In genomic region chr5:178838695-178839318, GRCh38 we compare ENCODE assay signal across 8 cellular contexts. TPM values are rescaled to one million over a fixed set of nuclear protein-coding genes. Genes with fewer than 3 reads are reported as not detected.
A peak's percentile ranks its signal among the peaks of the same experiment; 100 is the strongest.
DNase-seq lines count a peak whose midpoint lies in the region; ATAC-seq and TF ChIP-seq lines count a peak whose summit lies in the region.
"Not testable (repeated sequence)": the region's sequence is repeated elsewhere in the genome, so short reads cannot be mapped to it uniquely, and the experiment has no call there.
"Had no signal": no experiment of that assay in that cellular context is flagged by ENCODE, and none has a peak within 500 bp of the region (broad histone marks: within the 10 kb centered on the region; RNA-seq: fewer than 3 reads in every experiment).

No MANE protein-coding gene starts in this region.

- WGBS in trophoblast cell (ENCODE audit: extremely low coverage, insufficient coverage, insufficient read length): no CpG with 5 or more reads among the region's 28 CpGs

- not testable (repeated sequence) for H3K4me1 ChIP-seq in iPS-20b (ENCODE audit: insufficient read depth, low read length); trophoblast cell (ENCODE audit: control insufficient read depth in 1 of 2, insufficient read depth in 2 of 2, low read length in 2 of 2); upper lobe of right lung

- not testable (repeated sequence) for H3K9me3 ChIP-seq in iPS-20b (ENCODE audit: insufficient read depth, low read depth, low read length); upper lobe of right lung
- H3K9me3 ChIP-seq in trophoblast cell (ENCODE audit: insufficient read depth, low read depth, low read length): peaks cover 13% of the 10 kb centered on the region

- not testable (repeated sequence) for H3K79me1 ChIP-seq in trophoblast cell (ENCODE audit: low read length)

- not testable (repeated sequence) for H2BK120ac ChIP-seq in trophoblast cell (ENCODE audit: insufficient read depth, low read length, poor library complexity)

- H2AFZ ChIP-seq in trophoblast cell (ENCODE audit: insufficient read depth, low read length, poor library complexity): not testable (repeated sequence)

- not testable (repeated sequence) for H3K4me2 ChIP-seq in trophoblast cell (ENCODE audit: low read length)

- H4K91ac ChIP-seq in trophoblast cell (ENCODE audit: low read depth, low read length): not testable (repeated sequence)

- H3K4ac ChIP-seq in trophoblast cell (ENCODE audit: low read depth, low read length): not testable (repeated sequence)

- not testable (repeated sequence) for H2BK5ac ChIP-seq in trophoblast cell (ENCODE audit: low read depth, low read length, poor library complexity)

- H3K36me3 ChIP-seq in iPS-20b (ENCODE audit: insufficient read depth, low read depth, low read length); trophoblast cell (ENCODE audit: control insufficient read depth in 1 of 2, insufficient read depth in 2 of 2, low read length in 2 of 2); upper lobe of right lung: not testable (repeated sequence)

- not testable (repeated sequence) for H3K79me2 ChIP-seq in trophoblast cell (ENCODE audit: control insufficient read depth, insufficient read depth, low read length, poor library complexity)

- H3K27ac Mint-ChIP-seq in activated T-helper 17 cell treated with anti-CD3 and anti-CD28 coated beads, Interleukin-2, amount 50 U/mL, for 72 hours: not testable (repeated sequence)

- H3K27me3 ChIP-seq in iPS-20b (ENCODE audit: insufficient read depth, low read length); trophoblast cell (ENCODE audit: insufficient read depth, low read length); upper lobe of right lung: not testable (repeated sequence)

- H3K14ac ChIP-seq in trophoblast cell (ENCODE audit: low read length): not testable (repeated sequence)

- peak overlapping the region; percentile 38; the same call in 1 of the 2 replicates for H3K4me3 ChIP-seq in iPS-20b (ENCODE audit: low read length)
- not testable (repeated sequence) for H3K4me3 ChIP-seq in trophoblast cell (ENCODE audit: low read depth, low read length); upper lobe of right lung

- intact Hi-C loops in left cardiac atrium (cut with DNase I): loop anchor here in 1 of 2 donors (5.0 kb wide), 1 partner anchor 562 kb away; no protein-coding TSS in a partner anchor
- intact Hi-C loops in upper lobe of right lung (cut with DNase I): not testable (repeated sequence)

- H3K27ac ChIP-seq in iPS-20b (ENCODE audit: low read length); trophoblast cell (ENCODE audit: low read depth, low read length); upper lobe of right lung: not testable (repeated sequence)

- not testable (repeated sequence) for H3K9me3 Mint-ChIP-seq in activated T-helper 17 cell treated with anti-CD3 and anti-CD28 coated beads, Interleukin-2, amount 50 U/mL, for 72 hours

- ATAC-seq in activated T-helper 17 cell treated with anti-CD3 and anti-CD28 coated beads, Interleukin-2, amount 50 U/mL, for 72 hours (replicated peaks): peak; percentile 11
- ATAC-seq in left cardiac atrium: peak in 1 of 2 donors; percentile 68
- peak; percentile 6 for ATAC-seq in upper lobe of right lung

- not testable (repeated sequence) for H3K27me3 Mint-ChIP-seq in activated T-helper 17 cell treated with anti-CD3 and anti-CD28 coated beads, Interleukin-2, amount 50 U/mL, for 72 hours

- not testable (repeated sequence) for H2BK12ac ChIP-seq in trophoblast cell (ENCODE audit: low read length)

- H3K9ac ChIP-seq in iPS-20b (ENCODE audit: low read depth, low read length); trophoblast cell (ENCODE audit: low read length): not testable (repeated sequence)

- H3K4me1 Mint-ChIP-seq in activated T-helper 17 cell treated with anti-CD3 and anti-CD28 coated beads, Interleukin-2, amount 50 U/mL, for 72 hours: not testable (repeated sequence)

- peak; percentile 25 for DNase-seq in NCI-H1105 treated with DMSO at 0.1 percent for 48 hours (lab: John Stamatoyannopoulos, UW)
- DNase-seq in NCI-H69 (lab: John Stamatoyannopoulos, UW): peak; percentile 15
- DNase-seq in left cardiac atrium: peak; percentile 29
- DNase-seq in trophoblast cell: peak; percentile 54 to 68
- DNase-seq in upper lobe of right lung: not testable (repeated sequence)

- H3K36me3 Mint-ChIP-seq in activated T-helper 17 cell treated with anti-CD3 and anti-CD28 coated beads, Interleukin-2, amount 50 U/mL, for 72 hours (ENCODE audit: low read depth): not testable (repeated sequence)

- H4K8ac ChIP-seq in trophoblast cell (ENCODE audit: low read depth, low read length): not testable (repeated sequence)

- not testable (repeated sequence) for H4K12ac ChIP-seq in trophoblast cell (ENCODE audit: low read depth, low read length)

- H3K23ac ChIP-seq in trophoblast cell (ENCODE audit: low read length): not testable (repeated sequence)

- not testable (repeated sequence) for H2AK5ac ChIP-seq in trophoblast cell (ENCODE audit: low read length)

- H3K18ac ChIP-seq in trophoblast cell (ENCODE audit: low read length): not testable (repeated sequence)

- not testable (repeated sequence) for TF ChIP-seq CTCF in upper lobe of right lung (IDR thresholded peaks at IDR 0.05)

- H3K4me3 Mint-ChIP-seq in activated T-helper 17 cell treated with anti-CD3 and anti-CD28 coated beads, Interleukin-2, amount 50 U/mL, for 72 hours: not testable (repeated sequence)

RNA-seq across cellular contexts. Expression of gene ZNF354B, which starts 20.9 kb away (rescaled TPM):
- 1 to 10 TPM; 5.9 to 6.4 TPM for total RNA-seq in activated T-helper 17 cell treated with anti-CD3 and anti-CD28 coated beads, Interleukin-2, amount 50 U/mL, for 72 hours
- total RNA-seq in left cardiac atrium (1 to 10 TPM; 8.2 to 9.2 TPM), upper lobe of right lung (15.7 TPM)
- polyA plus RNA-seq in trophoblast cell (2013): 12.3 and 12.7 TPM in 2 replicates

RNA-seq across cellular contexts. Expression of gene ZFP2, which starts 56.9 kb away (rescaled TPM):
- under 1 TPM; 0.26 to 0.35 TPM for total RNA-seq in activated T-helper 17 cell treated with anti-CD3 and anti-CD28 coated beads, Interleukin-2, amount 50 U/mL, for 72 hours
- total RNA-seq in left cardiac atrium: 1 to 10 TPM; 1.2 TPM
- polyA plus RNA-seq in trophoblast cell (2013): 0.72 and 0.77 TPM in 2 replicates
- total RNA-seq in upper lobe of right lung: 2.1 TPM
- total RNA-seq: HT-29 had no signal
